8 cellular contexts compared by ENCODE assay signal in genomic region chr20:38217791-38218565, GRCh38. TPM values are rescaled to one million over a fixed set of nuclear protein-coding genes. Genes with fewer than 3 reads are reported as not detected.
DNase-seq lines count a peak whose midpoint lies in the region; ATAC-seq and TF ChIP-seq lines count a peak whose summit lies in the region.
"Had no signal": no experiment of that assay in that cellular context is flagged by ENCODE, and none has a peak within 500 bp of the region (broad histone marks: within the 10 kb centered on the region; RNA-seq: fewer than 3 reads in every experiment).

No MANE protein-coding gene starts in this region.

- no peak for ATAC-seq in GM21447 (IDR thresholded peaks at IDR 0.05; ENCODE audit: unreplicated experiment)

- peaks cover 0 to 5% of the 10 kb centered on the region in 2 donors for H3K4me1 ChIP-seq in uterus

- TF ChIP-seq CTCF in astrocyte of the spinal cord (IDR thresholded peaks at IDR 0.05; ENCODE audit: low read depth, low read length) (no peak), uterus (IDR thresholded peaks at IDR 0.05) (no peak)

- no peak overlapping the region for H3K4me3 ChIP-seq in astrocyte of the spinal cord (ENCODE audit: low read depth, low read length)
- H3K4me3 ChIP-seq in uterus, result no peak overlapping the region

- no peaks in the 10 kb centered on the region for H3K9me3 ChIP-seq in uterus

- no peaks in the 10 kb centered on the region for H3K36me3 ChIP-seq in uterus

- in situ Hi-C loops in astrocyte of the spinal cord (cut with HindIII; ENCODE audit: low sequenced_read_pairs), result no loop called here

- TF ChIP-seq POLR2A in uterus (IDR thresholded peaks at IDR 0.05), result no peak

- peak; percentile 100 for DNase-seq in HPDE6-E6E7 (ENCODE audit: extremely low spot score)
- peak; percentile 92 for DNase-seq in astrocyte of the spinal cord (ENCODE audit: low read depth, low spot score)
- peak; percentile 80 for DNase-seq in iPS-NIHi7 (ENCODE audit: extremely low spot score)
- DNase-seq in uterus, result peak; percentile 78
- no peak for DNase-seq in cerebellum (ENCODE audit: low spot score)
- DNase-seq in NCI-H2107 treated with DMSO at 0.1 percent for 48 hours (lab: John Stamatoyannopoulos, UW; ENCODE audit: unreplicated experiment), result no peak

- H3K27me3 ChIP-seq in uterus, result no peaks in the 10 kb centered on the region

- intact Hi-C loops in uterus (cut with DNase I; ENCODE audit: low total_unique reads), result loop anchor here (5.0 kb wide), 1 partner anchor 161 kb away; no protein-coding TSS in a partner anchor

- peak overlapping the region; percentile 78 to 80 for H3K27ac ChIP-seq in uterus
- H3K27ac ChIP-seq: HL-60 had no signal

RNA-seq across cellular contexts. Expression of gene KIAA1755, which starts 42.6 kb away (rescaled TPM):
- total RNA-seq in uterus, result 10 to 100 TPM in 3 of 4 donors, 1 to 10 TPM in 1; 5.3 to 47.6 (median 15.7) TPM
- 5.6 TPM for total RNA-seq in cerebellum

RNA-seq across cellular contexts. Expression of gene TGM2, which starts 52.9 kb away (rescaled TPM):
- total RNA-seq in uterus (100 to 1,000 TPM; 136 to 639 (median 209) TPM), cerebellum (10.8 TPM)

Comparison
In these comparisons a context has a peak if more than half of its experiments do, and no peak if none do; other contexts are left out.
1. DNase-seq: peak in HPDE6-E6E7 (single experiment), astrocyte of the spinal cord (single experiment), iPS-NIHi7 (single experiment) and uterus (2 of 2); none in cerebellum (single experiment) and NCI-H2107 treated with DMSO at 0.1 percent for 48 hours (single experiment).
2. RNA of gene TGM2, which starts 52.9 kb away (total RNA-seq): 136 to 639 TPM in uterus; 10.8 TPM in cerebellum (single experiment); every median in the first group is over 10 times any median in the second.